ENCODE assay signal across 26 cellular contexts in the genomic region with DNA sequence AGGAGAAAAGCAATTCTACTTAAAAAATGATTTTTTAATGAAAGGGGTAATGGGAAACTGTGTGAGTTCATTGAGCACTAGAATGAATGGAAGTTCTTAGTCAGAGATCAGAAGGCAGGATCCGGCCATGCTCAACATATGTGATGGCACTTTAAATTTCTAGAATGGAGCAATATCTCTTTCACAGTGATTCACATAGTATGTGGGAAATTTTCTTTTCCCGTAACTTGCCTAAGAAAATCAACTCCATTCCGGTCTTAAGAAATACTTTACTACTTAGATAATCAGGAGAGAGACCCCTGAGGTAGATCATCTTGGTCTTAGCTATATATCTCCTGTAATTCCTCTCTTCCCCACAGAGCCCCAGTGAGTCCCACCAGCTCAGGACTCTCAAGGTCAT.
A peak's percentile ranks its signal among the peaks of the same experiment; 100 is the strongest.
DNase-seq lines count a peak whose midpoint lies in the region; FAIRE-seq and TF ChIP-seq lines count a peak whose summit lies in the region.
"Had no signal": no experiment of that assay in that cellular context is flagged by ENCODE, and none has a peak within 500 bp of the region (broad histone marks: within the 10 kb centered on the region; RNA-seq: fewer than 3 reads in every experiment).

No MANE protein-coding gene starts in this region.

- H2AFZ ChIP-seq in astrocyte (ENCODE audit: low read depth, low read length) (no peak overlapping the region), smooth muscle cell (ENCODE audit: low read depth) (peak overlapping the region; percentile 2)

- H3K27ac ChIP-seq in astrocyte (ENCODE audit: low read depth, low read length), result no peak overlapping the region
- H3K27ac ChIP-seq in smooth muscle cell (ENCODE audit: low read depth), result peak overlapping the region; percentile 29
- H3K27ac ChIP-seq: 22Rv1, C4-2B, epithelial cell of prostate, right atrium auricular region had no signal

- FAIRE-seq in astrocyte (lab: Jason Lieb, UNC), result no peak
- FAIRE-seq: D721Med, H54 had no signal

- no peaks in the 10 kb centered on the region for H3K9me3 ChIP-seq in astrocyte (ENCODE audit: insufficient read depth, low read depth, low read length)
- no peaks in the 10 kb centered on the region for H3K9me3 ChIP-seq in smooth muscle cell (replicated peaks; ENCODE audit: low read depth)
- H3K9me3 ChIP-seq: right atrium auricular region had no signal

- H3K4me1 ChIP-seq in astrocyte (ENCODE audit: insufficient read depth, low read length), result peaks cover 9% of the 10 kb centered on the region
- peaks cover 6% of the 10 kb centered on the region for H3K4me1 ChIP-seq in smooth muscle cell (ENCODE audit: low read depth)

- H3K4me3 ChIP-seq in astrocyte (ENCODE audit: insufficient read depth, low read depth, low read length), result no peak overlapping the region
- no peak overlapping the region for H3K4me3 ChIP-seq in smooth muscle cell
- H3K4me3 ChIP-seq: right atrium auricular region had no signal

- WGBS in smooth muscle cell (ENCODE audit: low lambda C conversion rate), result 61% methylated on average over 3 of the region's 3 CpGs

- H4K20me1 ChIP-seq in astrocyte (ENCODE audit: insufficient read depth, low read length) (no peaks in the 10 kb centered on the region), smooth muscle cell (ENCODE audit: low read depth) (no peaks in the 10 kb centered on the region)

- intact Hi-C loops in posterior vena cava (cut with DNase I), result no loop called here

- no peaks in the 10 kb centered on the region for H3K27me3 Mint-ChIP-seq in astrocyte (ENCODE audit: low read depth, unreplicated experiment)
- H3K27me3 Mint-ChIP-seq: activated T-helper 17 cell treated with anti-CD3 and anti-CD28 coated beads, Interleukin-2, amount 50 U/mL, for 72 hours had no signal

- no peak overlapping the region for H3K4me3 Mint-ChIP-seq in astrocyte (ENCODE audit: unreplicated experiment)
- H3K4me3 Mint-ChIP-seq: activated naive CD8-positive, alpha-beta T cell treated with anti-CD3 and anti-CD28 coated beads, Interleukin-2, amount 10 ng/mL, durations not matched to agents 7 days and 5 days; activated T-helper 17 cell treated with anti-CD3 and anti-CD28 coated beads, Interleukin-2, amount 50 U/mL, for 72 hours; memory B cell; naive B cell; T-helper 2 cell treated with Interferon-gamma antibody and Interleukin-4, amounts not matched to agents 5 μg/mL and 100 μg/mL, for 36 hours; type B pancreatic cell had no signal

- peak overlapping the region; percentile 77 for H3K27ac Mint-ChIP-seq in astrocyte (ENCODE audit: unreplicated experiment)
- H3K27ac Mint-ChIP-seq: activated naive CD8-positive, alpha-beta T cell treated with anti-CD3 and anti-CD28 coated beads, Interleukin-2, amount 10 ng/mL, durations not matched to agents 7 days and 5 days; activated T-helper 17 cell treated with anti-CD3 and anti-CD28 coated beads, Interleukin-2, amount 50 U/mL, for 72 hours; memory B cell; T-helper 2 cell treated with Interferon-gamma antibody and Interleukin-4, amounts not matched to agents 5 μg/mL and 100 μg/mL, for 36 hours; type B pancreatic cell had no signal

- no peaks in the 10 kb centered on the region for H3F3A ChIP-seq in smooth muscle cell (ENCODE audit: low read depth)

- H3K27me3 ChIP-seq in astrocyte (ENCODE audit: insufficient read depth, low read length) (no peaks in the 10 kb centered on the region), smooth muscle cell (ENCODE audit: low read depth) (no peaks in the 10 kb centered on the region)
- H3K27me3 ChIP-seq: right atrium auricular region had no signal

- H3K9ac ChIP-seq in astrocyte (ENCODE audit: low read length) (no peak overlapping the region), smooth muscle cell (ENCODE audit: low read depth) (no peak overlapping the region)

- peaks cover 3% of the 10 kb centered on the region for H3K9me3 Mint-ChIP-seq in astrocyte (ENCODE audit: unreplicated experiment)
- H3K9me3 Mint-ChIP-seq: activated T-helper 17 cell treated with anti-CD3 and anti-CD28 coated beads, Interleukin-2, amount 50 U/mL, for 72 hours; memory B cell; T-helper 2 cell treated with Interferon-gamma antibody and Interleukin-4, amounts not matched to agents 5 μg/mL and 100 μg/mL, for 36 hours had no signal

- TF ChIP-seq CTCF in astrocyte (IDR thresholded peaks at IDR 0.05; ENCODE audit: insufficient read depth, low read depth, low read length) (no peak), smooth muscle cell (IDR thresholded peaks at IDR 0.05; ENCODE audit: borderline replicate concordance, insufficient read depth, poor library complexity, severe bottlenecking) (no peak)

- no peaks in the 10 kb centered on the region for H3K36me3 Mint-ChIP-seq in astrocyte (ENCODE audit: low read depth, unreplicated experiment)
- H3K36me3 Mint-ChIP-seq: memory B cell, naive B cell, type B pancreatic cell had no signal

- H3K4me1 Mint-ChIP-seq in astrocyte (ENCODE audit: low read depth, unreplicated experiment), result peaks cover 27% of the 10 kb centered on the region
- H3K4me1 Mint-ChIP-seq: activated T-helper 17 cell treated with anti-CD3 and anti-CD28 coated beads, Interleukin-2, amount 50 U/mL, for 72 hours; memory B cell; naive B cell had no signal

- H3K4me2 ChIP-seq in astrocyte (ENCODE audit: low read length) (no peak overlapping the region), smooth muscle cell (no peak overlapping the region)

- H3K36me3 ChIP-seq in astrocyte (ENCODE audit: insufficient read depth, low read length), result no peaks in the 10 kb centered on the region
- no peaks in the 10 kb centered on the region for H3K36me3 ChIP-seq in smooth muscle cell (ENCODE audit: low read depth)
- H3K36me3 ChIP-seq: right atrium auricular region had no signal

- DNase-seq in NCI-H2227 (lab: John Stamatoyannopoulos, UW; ENCODE audit: unreplicated experiment), result peak; percentile 2
- no peak for DNase-seq in NCI-H2227 treated with DMSO at 0.1 percent for 48 hours (lab: John Stamatoyannopoulos, UW)
- DNase-seq in astrocyte (ENCODE audit: low read depth), result peak; percentile 42
- peak; percentile 56 for DNase-seq in fibroblast of the conjunctiva (ENCODE audit: low read depth)
- no peak for DNase-seq in smooth muscle cell (lab: John Stamatoyannopoulos, UW; ENCODE audit: unreplicated experiment)
- DNase-seq in posterior vena cava (ENCODE audit: low spot score), result no peak
- no peak for DNase-seq in activated naive CD4-positive, alpha-beta T cell (lab: John Stamatoyannopoulos, UW)
- DNase-seq in iPS-NIHi7 (ENCODE audit: extremely low spot score), result no peak
- DNase-seq: activated CD4-positive, alpha-beta T cell treated with anti-CD3 and anti-CD28 coated beads, Interleukin-2, amount 50 U/mL, for 1 hour; activated CD8-positive, alpha-beta memory T cell treated with anti-CD3 and anti-CD28 coated beads, Interleukin-2, amount 50 U/mL, for 4 hours; activated naive CD8-positive, alpha-beta T cell treated with anti-CD3 and anti-CD28 coated beads, Interleukin-2, amount 10 ng/mL, durations not matched to agents 7 days and 5 days; naive B cell; NCI-H1694 treated with DMSO at 0.1 percent for 48 hours; NCI-H2171 treated with DMSO at 0.1 percent for 48 hours; NCI-H69; occipital lobe had no signal

- no peaks in the 10 kb centered on the region for H3K79me2 ChIP-seq in astrocyte (ENCODE audit: insufficient read depth, low read length)
- no peaks in the 10 kb centered on the region for H3K79me2 ChIP-seq in smooth muscle cell (ENCODE audit: low read depth)

Comparison
In these comparisons a context has a peak if more than half of its experiments do, and no peak if none do; other contexts are left out.
1. DNase-seq: peak in NCI-H2227 (single experiment), astrocyte (single experiment) and fibroblast of the conjunctiva (single experiment); none in NCI-H2227 treated with DMSO at 0.1 percent for 48 hours (single experiment), smooth muscle cell (single experiment), posterior vena cava (single experiment), activated naive CD4-positive, alpha-beta T cell (0 of 4) and iPS-NIHi7 (single experiment).